1 cellular context compared by ENCODE assay signal in genomic region chr17:32859857-32860525, GRCh38.
TF ChIP-seq lines count a peak whose summit lies in the region.

No MANE protein-coding gene starts in this region.

TF ChIP-seq in H1, 55 proteins besides CTCF, POLR2A, EP300 and RAD21:
- TF ChIP-seq EZH2 (IDR thresholded peaks at IDR 0.05; ENCODE audit: low read depth, low read length, severe bottlenecking) (no peak), BACH1 (IDR thresholded peaks at IDR 0.05; ENCODE audit: low read length) (no peak), POU5F1 (IDR thresholded peaks at IDR 0.05; ENCODE audit: low read depth, low read length) (no peak), KDM5A (IDR thresholded peaks at IDR 0.05; ENCODE audit: low read length) (no peak), POLR2AphosphoS5 (IDR thresholded peaks at IDR 0.05; ENCODE audit: low read depth, low read length) (no peak), SIN3A (conservative IDR thresholded peaks at IDR 0.05 in 1 of 2, IDR thresholded peaks at IDR 0.05 in 1 of 2; ENCODE audit: low read depth in 1 of 2, low read length in 2 of 2) (no peak), ZNF274 (IDR thresholded peaks at IDR 0.05; ENCODE audit: borderline replicate concordance, extremely low read depth, low read length) (no peak), KDM4A (IDR thresholded peaks at IDR 0.05; ENCODE audit: low read depth, low read length, severe bottlenecking) (no peak), CBX8 (IDR thresholded peaks at IDR 0.05; ENCODE audit: borderline replicate concordance, low read depth, low read length) (no peak)
- TF ChIP-seq, protein P1, sequence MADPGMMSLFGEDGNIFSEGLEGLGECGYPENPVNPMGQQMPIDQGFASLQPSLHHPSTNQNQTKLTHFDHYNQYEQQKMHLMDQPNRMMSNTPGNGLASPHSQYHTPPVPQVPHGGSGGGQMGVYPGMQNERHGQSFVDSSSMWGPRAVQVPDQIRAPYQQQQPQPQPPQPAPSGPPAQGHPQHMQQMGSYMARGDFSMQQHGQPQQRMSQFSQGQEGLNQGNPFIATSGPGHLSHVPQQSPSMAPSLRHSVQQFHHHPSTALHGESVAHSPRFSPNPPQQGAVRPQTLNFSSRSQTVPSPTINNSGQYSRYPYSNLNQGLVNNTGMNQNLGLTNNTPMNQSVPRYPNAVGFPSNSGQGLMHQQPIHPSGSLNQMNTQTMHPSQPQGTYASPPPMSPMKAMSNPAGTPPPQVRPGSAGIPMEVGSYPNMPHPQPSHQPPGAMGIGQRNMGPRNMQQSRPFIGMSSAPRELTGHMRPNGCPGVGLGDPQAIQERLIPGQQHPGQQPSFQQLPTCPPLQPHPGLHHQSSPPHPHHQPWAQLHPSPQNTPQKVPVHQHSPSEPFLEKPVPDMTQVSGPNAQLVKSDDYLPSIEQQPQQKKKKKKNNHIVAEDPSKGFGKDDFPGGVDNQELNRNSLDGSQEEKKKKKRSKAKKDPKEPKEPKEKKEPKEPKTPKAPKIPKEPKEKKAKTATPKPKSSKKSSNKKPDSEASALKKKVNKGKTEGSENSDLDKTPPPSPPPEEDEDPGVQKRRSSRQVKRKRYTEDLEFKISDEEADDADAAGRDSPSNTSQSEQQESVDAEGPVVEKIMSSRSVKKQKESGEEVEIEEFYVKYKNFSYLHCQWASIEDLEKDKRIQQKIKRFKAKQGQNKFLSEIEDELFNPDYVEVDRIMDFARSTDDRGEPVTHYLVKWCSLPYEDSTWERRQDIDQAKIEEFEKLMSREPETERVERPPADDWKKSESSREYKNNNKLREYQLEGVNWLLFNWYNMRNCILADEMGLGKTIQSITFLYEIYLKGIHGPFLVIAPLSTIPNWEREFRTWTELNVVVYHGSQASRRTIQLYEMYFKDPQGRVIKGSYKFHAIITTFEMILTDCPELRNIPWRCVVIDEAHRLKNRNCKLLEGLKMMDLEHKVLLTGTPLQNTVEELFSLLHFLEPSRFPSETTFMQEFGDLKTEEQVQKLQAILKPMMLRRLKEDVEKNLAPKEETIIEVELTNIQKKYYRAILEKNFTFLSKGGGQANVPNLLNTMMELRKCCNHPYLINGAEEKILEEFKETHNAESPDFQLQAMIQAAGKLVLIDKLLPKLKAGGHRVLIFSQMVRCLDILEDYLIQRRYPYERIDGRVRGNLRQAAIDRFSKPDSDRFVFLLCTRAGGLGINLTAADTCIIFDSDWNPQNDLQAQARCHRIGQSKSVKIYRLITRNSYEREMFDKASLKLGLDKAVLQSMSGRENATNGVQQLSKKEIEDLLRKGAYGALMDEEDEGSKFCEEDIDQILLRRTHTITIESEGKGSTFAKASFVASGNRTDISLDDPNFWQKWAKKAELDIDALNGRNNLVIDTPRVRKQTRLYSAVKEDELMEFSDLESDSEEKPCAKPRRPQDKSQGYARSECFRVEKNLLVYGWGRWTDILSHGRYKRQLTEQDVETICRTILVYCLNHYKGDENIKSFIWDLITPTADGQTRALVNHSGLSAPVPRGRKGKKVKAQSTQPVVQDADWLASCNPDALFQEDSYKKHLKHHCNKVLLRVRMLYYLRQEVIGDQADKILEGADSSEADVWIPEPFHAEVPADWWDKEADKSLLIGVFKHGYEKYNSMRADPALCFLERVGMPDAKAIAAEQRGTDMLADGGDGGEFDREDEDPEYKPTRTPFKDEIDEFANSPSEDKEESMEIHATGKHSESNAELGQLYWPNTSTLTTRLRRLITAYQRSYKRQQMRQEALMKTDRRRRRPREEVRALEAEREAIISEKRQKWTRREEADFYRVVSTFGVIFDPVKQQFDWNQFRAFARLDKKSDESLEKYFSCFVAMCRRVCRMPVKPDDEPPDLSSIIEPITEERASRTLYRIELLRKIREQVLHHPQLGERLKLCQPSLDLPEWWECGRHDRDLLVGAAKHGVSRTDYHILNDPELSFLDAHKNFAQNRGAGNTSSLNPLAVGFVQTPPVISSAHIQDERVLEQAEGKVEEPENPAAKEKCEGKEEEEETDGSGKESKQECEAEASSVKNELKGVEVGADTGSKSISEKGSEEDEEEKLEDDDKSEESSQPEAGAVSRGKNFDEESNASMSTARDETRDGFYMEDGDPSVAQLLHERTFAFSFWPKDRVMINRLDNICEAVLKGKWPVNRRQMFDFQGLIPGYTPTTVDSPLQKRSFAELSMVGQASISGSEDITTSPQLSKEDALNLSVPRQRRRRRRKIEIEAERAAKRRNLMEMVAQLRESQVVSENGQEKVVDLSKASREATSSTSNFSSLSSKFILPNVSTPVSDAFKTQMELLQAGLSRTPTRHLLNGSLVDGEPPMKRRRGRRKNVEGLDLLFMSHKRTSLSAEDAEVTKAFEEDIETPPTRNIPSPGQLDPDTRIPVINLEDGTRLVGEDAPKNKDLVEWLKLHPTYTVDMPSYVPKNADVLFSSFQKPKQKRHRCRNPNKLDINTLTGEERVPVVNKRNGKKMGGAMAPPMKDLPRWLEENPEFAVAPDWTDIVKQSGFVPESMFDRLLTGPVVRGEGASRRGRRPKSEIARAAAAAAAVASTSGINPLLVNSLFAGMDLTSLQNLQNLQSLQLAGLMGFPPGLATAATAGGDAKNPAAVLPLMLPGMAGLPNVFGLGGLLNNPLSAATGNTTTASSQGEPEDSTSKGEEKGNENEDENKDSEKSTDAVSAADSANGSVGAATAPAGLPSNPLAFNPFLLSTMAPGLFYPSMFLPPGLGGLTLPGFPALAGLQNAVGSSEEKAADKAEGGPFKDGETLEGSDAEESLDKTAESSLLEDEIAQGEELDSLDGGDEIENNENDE (IDR thresholded peaks at IDR 0.05; ENCODE audit: insufficient replicate concordance, low read length): no peak
